In the genomic region with DNA sequence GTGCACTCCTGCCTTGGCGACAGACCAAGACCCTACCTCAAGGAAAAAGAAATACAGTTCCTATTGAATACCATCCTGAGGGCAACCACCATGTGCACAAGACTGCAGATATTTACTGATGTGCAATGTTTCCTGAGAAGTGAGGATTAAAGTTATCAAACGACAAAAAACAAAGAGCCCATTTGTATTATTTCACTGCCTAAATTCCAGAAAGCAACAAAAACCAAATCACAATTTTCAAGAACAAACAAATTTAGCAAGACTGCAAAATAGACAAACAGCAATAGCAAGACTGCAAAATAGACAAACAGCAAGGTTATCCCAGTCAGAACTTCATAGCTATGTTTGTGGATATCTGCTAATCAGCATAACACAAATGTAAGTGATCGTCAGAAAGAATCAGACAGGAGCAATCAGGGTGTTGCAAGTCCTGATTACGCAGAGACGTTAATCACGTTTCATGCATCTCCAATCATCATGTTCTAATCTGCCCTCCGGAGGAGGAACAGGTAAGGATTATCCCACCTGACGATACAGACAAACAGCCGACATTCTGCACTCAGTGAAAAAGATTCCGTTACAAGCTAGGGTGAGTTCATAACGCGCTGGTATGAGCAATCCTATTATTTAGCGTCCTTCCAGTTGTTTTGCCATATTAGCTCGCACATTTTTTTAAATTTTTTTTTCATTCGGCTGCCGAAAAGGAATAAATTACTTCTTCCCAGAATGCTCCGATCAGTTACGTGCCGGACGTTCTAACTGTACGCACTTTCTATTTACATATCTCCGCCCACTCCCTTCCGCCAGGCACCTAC, we compare ENCODE assay signal across 1 cellular context.
A peak's percentile ranks its signal among the peaks of the same experiment; 100 is the strongest.
TF ChIP-seq lines count a peak whose summit lies in the region.

No MANE protein-coding gene starts in this region.

TF ChIP-seq in K562, 482 proteins besides CTCF, POLR2A, EP300 and RAD21 (continued from another document and continues in another):
- TF ChIP-seq ZNF316 (IDR thresholded peaks at IDR 0.05): peak; percentile 99
- peak; percentile 89 for TF ChIP-seq DACH1 (IDR thresholded peaks at IDR 0.05; ENCODE audit: partially characterized antibody)
- TF ChIP-seq MAX (CRISPR knock-in tag; IDR thresholded peaks at IDR 0.05): no peak
- TF ChIP-seq MAFK (IDR thresholded peaks at IDR 0.05; ENCODE audit: low read length): peak; percentile 75
- TF ChIP-seq BRD4 (IDR thresholded peaks at IDR 0.05): peak; percentile 86; the same call in 1 of the 2 replicates
- TF ChIP-seq TAF7 (tag; IDR thresholded peaks at IDR 0.05): no peak
- no peak for TF ChIP-seq PBX2 (CRISPR knock-in tag; IDR thresholded peaks at IDR 0.05; ENCODE audit: low read depth)
- TF ChIP-seq PBX2 (tag; conservative IDR thresholded peaks at IDR 0.05; ENCODE audit: low read depth): peak; percentile 72
- no peak for TF ChIP-seq ZNF232 (CRISPR knock-in tag; IDR thresholded peaks at IDR 0.05)
- 0 out of 2 replicates have a peak, but pooled peaks have one; percentile 30 for TF ChIP-seq ZNF134 (CRISPR knock-in tag; conservative IDR thresholded peaks at IDR 0.05)
- no peak for TF ChIP-seq TBP (optimal IDR thresholded peaks at IDR 0.05; ENCODE audit: low read depth, low read length)
- peak; percentile 98 for TF ChIP-seq KHSRP (IDR thresholded peaks at IDR 0.05)
- TF ChIP-seq OTX1 (CRISPR knock-in tag; IDR thresholded peaks at IDR 0.05): peak; percentile 99
- peak; percentile 96 for TF ChIP-seq PHB (CRISPR knock-in tag; IDR thresholded peaks at IDR 0.05)
- peak; percentile 57 for TF ChIP-seq EGR1 (conservative IDR thresholded peaks at IDR 0.05)
- TF ChIP-seq, protein P1, sequence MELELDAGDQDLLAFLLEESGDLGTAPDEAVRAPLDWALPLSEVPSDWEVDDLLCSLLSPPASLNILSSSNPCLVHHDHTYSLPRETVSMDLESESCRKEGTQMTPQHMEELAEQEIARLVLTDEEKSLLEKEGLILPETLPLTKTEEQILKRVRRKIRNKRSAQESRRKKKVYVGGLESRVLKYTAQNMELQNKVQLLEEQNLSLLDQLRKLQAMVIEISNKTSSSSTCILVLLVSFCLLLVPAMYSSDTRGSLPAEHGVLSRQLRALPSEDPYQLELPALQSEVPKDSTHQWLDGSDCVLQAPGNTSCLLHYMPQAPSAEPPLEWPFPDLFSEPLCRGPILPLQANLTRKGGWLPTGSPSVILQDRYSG (tag; conservative IDR thresholded peaks at IDR 0.05; ENCODE audit: low read depth): no peak
- TF ChIP-seq, protein P2, sequence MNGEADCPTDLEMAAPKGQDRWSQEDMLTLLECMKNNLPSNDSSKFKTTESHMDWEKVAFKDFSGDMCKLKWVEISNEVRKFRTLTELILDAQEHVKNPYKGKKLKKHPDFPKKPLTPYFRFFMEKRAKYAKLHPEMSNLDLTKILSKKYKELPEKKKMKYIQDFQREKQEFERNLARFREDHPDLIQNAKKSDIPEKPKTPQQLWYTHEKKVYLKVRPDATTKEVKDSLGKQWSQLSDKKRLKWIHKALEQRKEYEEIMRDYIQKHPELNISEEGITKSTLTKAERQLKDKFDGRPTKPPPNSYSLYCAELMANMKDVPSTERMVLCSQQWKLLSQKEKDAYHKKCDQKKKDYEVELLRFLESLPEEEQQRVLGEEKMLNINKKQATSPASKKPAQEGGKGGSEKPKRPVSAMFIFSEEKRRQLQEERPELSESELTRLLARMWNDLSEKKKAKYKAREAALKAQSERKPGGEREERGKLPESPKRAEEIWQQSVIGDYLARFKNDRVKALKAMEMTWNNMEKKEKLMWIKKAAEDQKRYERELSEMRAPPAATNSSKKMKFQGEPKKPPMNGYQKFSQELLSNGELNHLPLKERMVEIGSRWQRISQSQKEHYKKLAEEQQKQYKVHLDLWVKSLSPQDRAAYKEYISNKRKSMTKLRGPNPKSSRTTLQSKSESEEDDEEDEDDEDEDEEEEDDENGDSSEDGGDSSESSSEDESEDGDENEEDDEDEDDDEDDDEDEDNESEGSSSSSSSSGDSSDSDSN (IDR thresholded peaks at IDR 0.05; ENCODE audit: borderline replicate concordance in 1 of 2, low read depth in 2 of 2, low read length in 2 of 2): no peak
- peak; percentile 54 for TF ChIP-seq ELF1 (tag; IDR thresholded peaks at IDR 0.05)
- TF ChIP-seq CAMTA2 (CRISPR knock-in tag; conservative IDR thresholded peaks at IDR 0.05): peak; percentile 98
- no peak for TF ChIP-seq EZH2 (IDR thresholded peaks at IDR 0.05; ENCODE audit: borderline replicate concordance, low read depth, low read length)
- TF ChIP-seq NR2C1 (IDR thresholded peaks at IDR 0.05): peak; percentile 48
- peak; percentile 64 for TF ChIP-seq NR2C1 (tag; IDR thresholded peaks at IDR 0.05)
- peak; percentile 92 for TF ChIP-seq ZC3H4 (CRISPR knock-in tag; IDR thresholded peaks at IDR 0.05; ENCODE audit: borderline replicate concordance)
- TF ChIP-seq ZFPM2 (CRISPR knock-in tag; IDR thresholded peaks at IDR 0.05): peak; percentile 95
- TF ChIP-seq, protein P3, sequence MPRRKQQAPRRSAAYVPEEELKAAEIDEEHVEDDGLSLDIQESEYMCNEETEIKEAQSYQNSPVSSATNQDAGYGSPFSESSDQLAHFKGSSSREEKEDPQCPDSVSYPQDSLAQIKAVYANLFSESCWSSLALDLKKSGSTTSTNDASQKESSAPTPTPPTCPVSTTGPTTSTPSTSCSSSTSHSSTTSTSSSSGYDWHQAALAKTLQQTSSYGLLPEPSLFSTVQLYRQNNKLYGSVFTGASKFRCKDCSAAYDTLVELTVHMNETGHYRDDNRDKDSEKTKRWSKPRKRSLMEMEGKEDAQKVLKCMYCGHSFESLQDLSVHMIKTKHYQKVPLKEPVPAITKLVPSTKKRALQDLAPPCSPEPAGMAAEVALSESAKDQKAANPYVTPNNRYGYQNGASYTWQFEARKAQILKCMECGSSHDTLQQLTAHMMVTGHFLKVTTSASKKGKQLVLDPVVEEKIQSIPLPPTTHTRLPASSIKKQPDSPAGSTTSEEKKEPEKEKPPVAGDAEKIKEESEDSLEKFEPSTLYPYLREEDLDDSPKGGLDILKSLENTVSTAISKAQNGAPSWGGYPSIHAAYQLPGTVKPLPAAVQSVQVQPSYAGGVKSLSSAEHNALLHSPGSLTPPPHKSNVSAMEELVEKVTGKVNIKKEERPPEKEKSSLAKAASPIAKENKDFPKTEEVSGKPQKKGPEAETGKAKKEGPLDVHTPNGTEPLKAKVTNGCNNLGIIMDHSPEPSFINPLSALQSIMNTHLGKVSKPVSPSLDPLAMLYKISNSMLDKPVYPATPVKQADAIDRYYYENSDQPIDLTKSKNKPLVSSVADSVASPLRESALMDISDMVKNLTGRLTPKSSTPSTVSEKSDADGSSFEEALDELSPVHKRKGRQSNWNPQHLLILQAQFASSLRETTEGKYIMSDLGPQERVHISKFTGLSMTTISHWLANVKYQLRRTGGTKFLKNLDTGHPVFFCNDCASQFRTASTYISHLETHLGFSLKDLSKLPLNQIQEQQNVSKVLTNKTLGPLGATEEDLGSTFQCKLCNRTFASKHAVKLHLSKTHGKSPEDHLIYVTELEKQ (CRISPR knock-in tag; IDR thresholded peaks at IDR 0.05): 0 out of 2 replicates have a peak, but pooled peaks have one; percentile 58
- peak; percentile 75; the same call in 1 of the 2 replicates for TF ChIP-seq MYNN (IDR thresholded peaks at IDR 0.05)
- no peak for TF ChIP-seq MYNN (CRISPR knock-in tag; IDR thresholded peaks at IDR 0.05)
- TF ChIP-seq RBM22 (IDR thresholded peaks at IDR 0.05; ENCODE audit: low read depth, low read length, poor library complexity, severe bottlenecking): peak; percentile 49
- TF ChIP-seq PTRF (tag; IDR thresholded peaks at IDR 0.05): no peak
- peak; percentile 63; the same call in 1 of the 2 replicates for TF ChIP-seq KAT7 (CRISPR knock-in tag; IDR thresholded peaks at IDR 0.05; ENCODE audit: borderline replicate concordance)
- peak; percentile 78; the same call in 1 of the 2 replicates for TF ChIP-seq ZNF431 (CRISPR knock-in tag; IDR thresholded peaks at IDR 0.05)
- TF ChIP-seq NCOA6 (IDR thresholded peaks at IDR 0.05): peak; percentile 71; the same call in 1 of the 2 replicates
- peak; percentile 75 for TF ChIP-seq U2AF1 (optimal IDR thresholded peaks at IDR 0.05; ENCODE audit: low read depth, low read length)
- no peak for TF ChIP-seq POU5F1 (IDR thresholded peaks at IDR 0.05; ENCODE audit: borderline replicate concordance, low read depth, low read length, partially characterized antibody)
- TF ChIP-seq NR2C2 (CRISPR knock-in tag; IDR thresholded peaks at IDR 0.05): 0 out of 2 replicates have a peak, but pooled peaks have one; percentile 33
- TF ChIP-seq NR2C2 (tag; IDR thresholded peaks at IDR 0.05): peak; percentile 55
- peak; percentile 87 for TF ChIP-seq ARID1B (IDR thresholded peaks at IDR 0.05)
- TF ChIP-seq, protein P4, sequence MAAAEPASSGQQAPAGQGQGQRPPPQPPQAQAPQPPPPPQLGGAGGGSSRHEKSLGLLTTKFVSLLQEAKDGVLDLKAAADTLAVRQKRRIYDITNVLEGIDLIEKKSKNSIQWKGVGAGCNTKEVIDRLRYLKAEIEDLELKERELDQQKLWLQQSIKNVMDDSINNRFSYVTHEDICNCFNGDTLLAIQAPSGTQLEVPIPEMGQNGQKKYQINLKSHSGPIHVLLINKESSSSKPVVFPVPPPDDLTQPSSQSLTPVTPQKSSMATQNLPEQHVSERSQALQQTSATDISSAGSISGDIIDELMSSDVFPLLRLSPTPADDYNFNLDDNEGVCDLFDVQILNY (CRISPR knock-in tag; IDR thresholded peaks at IDR 0.05): peak; percentile 87
- TF ChIP-seq PCBP2 (IDR thresholded peaks at IDR 0.05; ENCODE audit: low read depth, low read length, poor library complexity, severe bottlenecking): no peak
- TF ChIP-seq, protein P5, sequence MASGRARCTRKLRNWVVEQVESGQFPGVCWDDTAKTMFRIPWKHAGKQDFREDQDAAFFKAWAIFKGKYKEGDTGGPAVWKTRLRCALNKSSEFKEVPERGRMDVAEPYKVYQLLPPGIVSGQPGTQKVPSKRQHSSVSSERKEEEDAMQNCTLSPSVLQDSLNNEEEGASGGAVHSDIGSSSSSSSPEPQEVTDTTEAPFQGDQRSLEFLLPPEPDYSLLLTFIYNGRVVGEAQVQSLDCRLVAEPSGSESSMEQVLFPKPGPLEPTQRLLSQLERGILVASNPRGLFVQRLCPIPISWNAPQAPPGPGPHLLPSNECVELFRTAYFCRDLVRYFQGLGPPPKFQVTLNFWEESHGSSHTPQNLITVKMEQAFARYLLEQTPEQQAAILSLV (tag; IDR thresholded peaks at IDR 0.05): peak; percentile 65
- TF ChIP-seq GATAD2B (IDR thresholded peaks at IDR 0.05; ENCODE audit: borderline replicate concordance): peak; percentile 99
- peak; percentile 74; the same call in 1 of the 2 replicates for TF ChIP-seq ARID3A (IDR thresholded peaks at IDR 0.05; ENCODE audit: borderline replicate concordance, low read depth, low read length)
- TF ChIP-seq HLTF (IDR thresholded peaks at IDR 0.05): peak; percentile 84
- peak; percentile 95 for TF ChIP-seq KLF10 (CRISPR knock-in tag; IDR thresholded peaks at IDR 0.05)
- TF ChIP-seq GTF2A2 (tag; IDR thresholded peaks at IDR 0.05): peak; percentile 98
